Comparison of ENCODE assay signal across 8 cellular contexts in the genomic region with DNA sequence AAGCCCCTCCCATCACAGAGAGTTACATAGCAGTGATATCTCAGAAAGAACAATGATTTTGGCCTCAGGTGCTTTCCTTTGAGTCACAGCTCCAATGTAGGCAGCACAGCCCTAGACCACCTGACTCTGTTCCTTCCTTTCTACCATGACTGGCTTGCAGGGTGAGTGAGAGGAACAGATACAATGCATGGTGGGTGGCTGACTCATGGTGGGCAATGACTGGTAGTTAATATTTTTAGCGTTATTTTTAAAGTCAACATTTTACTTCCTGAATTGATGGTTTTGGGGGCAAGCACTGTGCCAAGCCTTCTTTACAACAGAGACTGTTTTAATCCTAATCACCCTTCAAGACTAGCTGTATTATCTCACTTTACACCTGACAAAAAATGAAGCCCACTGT. TPM values are rescaled to one million over a fixed set of nuclear protein-coding genes. Genes with fewer than 3 reads are reported as not detected.
DNase-seq lines count a peak whose midpoint lies in the region; ATAC-seq and TF ChIP-seq lines count a peak whose summit lies in the region.
"Had no signal": no experiment of that assay in that cellular context is flagged by ENCODE, and none has a peak within 500 bp of the region (broad histone marks: within the 10 kb centered on the region; RNA-seq: fewer than 3 reads in every experiment).

No MANE protein-coding gene starts in this region.

- no peak overlapping the region for H3K4me3 Mint-ChIP-seq in activated B cell treated with CpG ODN at 0.5 μM for 24 hours

- no peak overlapping the region for H3K27ac ChIP-seq in right cardiac atrium (ENCODE audit: low read length)

- peaks cover 18% of the 10 kb centered on the region for H3K4me1 Mint-ChIP-seq in activated B cell treated with CpG ODN at 0.5 μM for 24 hours

- peaks cover 4% of the 10 kb centered on the region for H3K4me1 ChIP-seq in right cardiac atrium (ENCODE audit: control insufficient read depth, insufficient read depth, low read length)

- H3K36me3 Mint-ChIP-seq in activated B cell treated with CpG ODN at 0.5 μM for 24 hours (ENCODE audit: low read depth) = no peaks in the 10 kb centered on the region

- H3K9me3 ChIP-seq in right cardiac atrium (ENCODE audit: control insufficient read depth, low read length) = no peaks in the 10 kb centered on the region

- H3K27me3 ChIP-seq in right cardiac atrium (ENCODE audit: control insufficient read depth, insufficient read depth) = no peaks in the 10 kb centered on the region

- DNase-seq in activated B cell treated with CpG ODN at 0.5 μM for 24 hours (no peak), HEK293T (ENCODE audit: extremely low spot score) (no peak), Ammon's horn (ENCODE audit: low spot score) (no peak), right cardiac atrium (no peak)
- DNase-seq in stimulated activated CD8-positive, alpha-beta memory T cell treated with anti-CD3 and anti-CD28 coated beads, Interleukin-4, amount 100 ng/mL, for 48 hours = peak; percentile 24
- DNase-seq: activated gamma-delta T cell had no signal

- peaks cover 44% of the 10 kb centered on the region for H3K27me3 Mint-ChIP-seq in activated B cell treated with CpG ODN at 0.5 μM for 24 hours

- POLR2A ChIA-PET in activated B cell treated with CpG ODN at 0.5 μM for 24 hours (lab: Charles Lee) = no interaction called here
- POLR2A ChIA-PET in HEK293T (lab: Yijun Ruan, JAX) = no interaction called here

- 65% methylated on average over 1 of the region's 1 CpG for WGBS in right cardiac atrium

- CTCF ChIA-PET in activated B cell treated with CpG ODN at 0.5 μM for 24 hours (lab: Charles Lee) = no interaction called here
- CTCF ChIA-PET in HEK293T (lab: Yijun Ruan, JAX) = no interaction called here

- no peaks in the 10 kb centered on the region for H3K9me3 Mint-ChIP-seq in activated B cell treated with CpG ODN at 0.5 μM for 24 hours

- TF ChIP-seq CTCF in activated B cell treated with CpG ODN at 0.5 μM for 24 hours (IDR thresholded peaks at IDR 0.05) = no peak

- intact Hi-C loops in activated B cell treated with CpG ODN at 0.5 μM for 24 hours (cut with micrococcal nuclease) (loop anchor here (5.0 kb wide), 1 partner anchor 138 kb away; a partner anchor contains a TSS), right cardiac atrium (cut with DNase I) (loop anchor here in 3 of 4 donors (10.0 kb wide), 2 partner anchors 54 to 136 kb away; a partner anchor contains a TSS)

- no peak overlapping the region for H3K4me3 ChIP-seq in right cardiac atrium (ENCODE audit: low read length)

- peak; percentile 40 for ATAC-seq in GM19023 (IDR thresholded peaks at IDR 0.05; ENCODE audit: unreplicated experiment)
- peak; percentile 39 for ATAC-seq in HG03097 (IDR thresholded peaks at IDR 0.05; ENCODE audit: low FRiP score, unreplicated experiment)
- ATAC-seq in activated B cell treated with CpG ODN at 0.5 μM for 24 hours (ENCODE audit: low read depth) = peak; percentile 60
- ATAC-seq in right cardiac atrium = no peak

- H3K27ac Mint-ChIP-seq in activated B cell treated with CpG ODN at 0.5 μM for 24 hours = no peak overlapping the region

TF ChIP-seq in HEK293T, 16 proteins besides CTCF, POLR2A, EP300 and RAD21:
- TF ChIP-seq ELF4 (IDR thresholded peaks at IDR 0.05) (no peak), ARNT (IDR thresholded peaks at IDR 0.05) (no peak), FOXK2 (IDR thresholded peaks at IDR 0.05) (no peak), ZNF384 (IDR thresholded peaks at IDR 0.05) (no peak), SP1 (IDR thresholded peaks at IDR 0.05) (no peak), HDGF (IDR thresholded peaks at IDR 0.05; ENCODE audit: borderline replicate concordance) (no peak), L3MBTL2 (conservative IDR thresholded peaks at IDR 0.05) (no peak), FOXA1 (IDR thresholded peaks at IDR 0.05) (no peak), SUZ12 (IDR thresholded peaks at IDR 0.05) (no peak), LEF1 (IDR thresholded peaks at IDR 0.05; ENCODE audit: borderline replicate concordance) (no peak), NFRKB (IDR thresholded peaks at IDR 0.05) (no peak)
TF ChIP-seq in HEK293T: peak in this region for 0.

RNA-seq across cellular contexts. Expression of a gene that starts 32.8 kb away (rescaled TPM):
- total RNA-seq in activated B cell treated with CpG ODN at 0.5 μM for 24 hours = not detected in 2 replicates
- 10 to 100 TPM; 27.6 to 29.3 (median 29.1) TPM for total RNA-seq in right cardiac atrium
- polyA plus RNA-seq in right cardiac atrium = 22.8 TPM

Comparison
In these comparisons a context has a peak if more than half of its experiments do, and no peak if none do; other contexts are left out.
1. ATAC-seq: peak in GM19023 (single experiment), HG03097 (single experiment) and activated B cell treated with CpG ODN at 0.5 μM for 24 hours (single experiment); none in right cardiac atrium (0 of 2).
2. RNA of a gene that starts 32.8 kb away (total RNA-seq): 27.6 to 29.3 TPM in right cardiac atrium; not detected in activated B cell treated with CpG ODN at 0.5 μM for 24 hours; every median in the first group is over 10 times any median in the second.